ENCODE assay signal across 11 cellular contexts in the genomic region with DNA sequence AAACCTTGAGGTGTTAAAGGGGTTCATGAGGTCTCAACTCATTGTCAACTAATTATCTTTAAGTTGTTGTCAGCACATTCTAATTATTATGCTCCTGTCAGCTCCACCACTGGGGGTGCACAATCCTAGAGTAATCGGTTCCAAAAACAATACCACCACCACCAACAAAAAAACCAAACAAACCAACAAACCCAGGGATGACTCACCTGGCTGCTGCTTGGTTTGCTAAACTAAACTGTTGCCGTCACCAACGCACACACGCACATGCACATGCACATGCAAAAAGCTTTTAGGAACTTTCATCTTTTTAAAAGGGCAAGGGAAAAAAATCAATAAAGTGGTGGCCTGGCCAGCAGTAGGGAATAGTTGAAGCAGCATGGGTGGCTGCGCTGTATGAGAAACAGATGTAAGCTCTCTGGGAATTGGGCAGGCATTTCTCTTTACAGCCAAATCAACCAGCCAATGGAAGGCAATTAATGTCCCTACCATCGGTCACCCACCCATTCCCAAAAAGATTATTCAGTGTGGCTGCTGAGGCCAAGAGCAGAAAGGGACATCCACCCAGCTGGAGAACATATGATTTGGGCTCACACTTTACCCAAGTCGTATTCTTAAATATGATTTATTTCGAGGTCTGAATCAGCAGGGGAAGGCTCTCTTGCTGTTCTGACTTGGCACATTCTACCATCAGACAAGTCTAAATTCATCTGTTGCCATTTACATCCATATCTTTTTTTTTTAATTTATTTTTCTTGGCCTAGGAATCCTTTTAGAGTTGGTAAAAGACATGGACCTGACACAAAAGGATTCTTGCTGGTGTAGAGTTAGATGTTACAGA. TPM values are rescaled to one million over a fixed set of nuclear protein-coding genes. Genes with fewer than 3 reads are reported as not detected.
DNase-seq lines count a peak whose midpoint lies in the region; ATAC-seq and TF ChIP-seq lines count a peak whose summit lies in the region.
"Had no signal": no experiment of that assay in that cellular context is flagged by ENCODE, and none has a peak within 500 bp of the region (broad histone marks: within the 10 kb centered on the region; RNA-seq: fewer than 3 reads in every experiment).

No MANE protein-coding gene starts in this region.

- no peak overlapping the region for H3K4me3 Mint-ChIP-seq in naive thymus-derived CD8-positive, alpha-beta T cell
- no peak overlapping the region for H3K4me3 Mint-ChIP-seq in activated naive CD8-positive, alpha-beta T cell treated with anti-CD3 and anti-CD28 coated beads, Interleukin-2, amount 50 U/mL, for 24 hours

- TF ChIP-seq CTCF in epithelial cell of esophagus (IDR thresholded peaks at IDR 0.05; ENCODE audit: insufficient read depth, low read depth, low read length, missing control alignments) (no peak), gastrocnemius medialis (IDR thresholded peaks at IDR 0.05 in 4 of 5, conservative IDR thresholded peaks at IDR 0.05 in 1 of 5) (no peak)

- H3K27me3 ChIP-seq in gastrocnemius medialis = no peaks in the 10 kb centered on the region

- DNase-seq in GM04503 (ENCODE audit: low read depth) (peak; percentile 52), NCI-H69 (lab: John Stamatoyannopoulos, UW) (peak; percentile 62), epithelial cell of esophagus (ENCODE audit: low read depth) (peak; percentile 77), gastrocnemius medialis (no peak), SKM-1 (lab: John Stamatoyannopoulos, UW; ENCODE audit: unreplicated experiment) (no peak)
- DNase-seq in naive thymus-derived CD8-positive, alpha-beta T cell = no peak
- DNase-seq in activated naive CD8-positive, alpha-beta T cell treated with anti-CD3 and anti-CD28 coated beads, Interleukin-2, amount 50 U/mL, for 24 hours = no peak
- DNase-seq: activated CD4-positive, alpha-beta T cell treated with anti-CD3 and anti-CD28 coated beads for 48 hours; NCI-H2081; posterior cingulate gyrus had no signal

- no peaks in the 10 kb centered on the region for H3K9me3 Mint-ChIP-seq in naive thymus-derived CD8-positive, alpha-beta T cell
- H3K9me3 Mint-ChIP-seq in activated naive CD8-positive, alpha-beta T cell treated with anti-CD3 and anti-CD28 coated beads, Interleukin-2, amount 50 U/mL, for 24 hours = no peaks in the 10 kb centered on the region

- no peaks in the 10 kb centered on the region for H3K9me3 ChIP-seq in gastrocnemius medialis

- H3K4me3 ChIP-seq in epithelial cell of esophagus (ENCODE audit: low read length) = no peak overlapping the region
- H3K4me3 ChIP-seq in gastrocnemius medialis = no peak overlapping the region

- no peak overlapping the region for H3K27ac Mint-ChIP-seq in naive thymus-derived CD8-positive, alpha-beta T cell
- H3K27ac Mint-ChIP-seq in activated naive CD8-positive, alpha-beta T cell treated with anti-CD3 and anti-CD28 coated beads, Interleukin-2, amount 50 U/mL, for 24 hours = no peak overlapping the region

- peaks cover 4 to 36% (median 26%) of the 10 kb centered on the region in 5 donors for H3K27me3 Mint-ChIP-seq in naive thymus-derived CD8-positive, alpha-beta T cell
- peaks cover 20% of the 10 kb centered on the region for H3K27me3 Mint-ChIP-seq in activated naive CD8-positive, alpha-beta T cell treated with anti-CD3 and anti-CD28 coated beads, Interleukin-2, amount 50 U/mL, for 24 hours

- peaks cover 10 to 16% of the 10 kb centered on the region in 2 donors for H3K4me1 ChIP-seq in gastrocnemius medialis

- no peak for ATAC-seq in gastrocnemius medialis
- ATAC-seq in naive thymus-derived CD8-positive, alpha-beta T cell = no peak
- ATAC-seq in activated naive CD8-positive, alpha-beta T cell treated with anti-CD3 and anti-CD28 coated beads, Interleukin-2, amount 50 U/mL, for 24 hours = no peak

- no peak for TF ChIP-seq POLR2A in gastrocnemius medialis (IDR thresholded peaks at IDR 0.05)

- H3K27ac ChIP-seq in gastrocnemius medialis = peak overlapping the region; percentile 2 to 33 (median 26)

- no peaks in the 10 kb centered on the region for H3K36me3 ChIP-seq in gastrocnemius medialis

- H3K4me1 Mint-ChIP-seq in naive thymus-derived CD8-positive, alpha-beta T cell = no peaks in the 10 kb centered on the region
- H3K4me1 Mint-ChIP-seq in activated naive CD8-positive, alpha-beta T cell treated with anti-CD3 and anti-CD28 coated beads, Interleukin-2, amount 50 U/mL, for 24 hours = no peaks in the 10 kb centered on the region

- no peaks in the 10 kb centered on the region for H3K36me3 Mint-ChIP-seq in naive thymus-derived CD8-positive, alpha-beta T cell
- H3K36me3 Mint-ChIP-seq in activated naive CD8-positive, alpha-beta T cell treated with anti-CD3 and anti-CD28 coated beads, Interleukin-2, amount 50 U/mL, for 24 hours (ENCODE audit: low read depth) = no peaks in the 10 kb centered on the region

- intact Hi-C loops in gastrocnemius medialis (cut with DNase I; ENCODE audit: low total_unique reads) = no loop called here

- POLR2A ChIA-PET in naive thymus-derived CD8-positive, alpha-beta T cell (lab: Charles Lee) = interaction anchor here (1.1 kb wide), 1 partner anchor 20 kb away, joined by 3 read pairs; a partner anchor contains a TSS

- in situ Hi-C loops in gastrocnemius medialis (cut with MboI; ENCODE audit: low sequenced_read_pairs in 4 of 4) = no loop called here

RNA-seq across cellular contexts. Expression of a gene that starts 20.0 kb away (rescaled TPM):
- 1 to 10 TPM in 1 of 4 donors, under 1 TPM in 2, not detected in 1; 0.39 to 1.7 (median 1.00) TPM for total RNA-seq in gastrocnemius medialis
- total RNA-seq in naive thymus-derived CD8-positive, alpha-beta T cell = 1 to 10 TPM; 3.5 to 4.1 TPM
- polyA plus RNA-seq in naive thymus-derived CD8-positive, alpha-beta T cell = 1 to 10 TPM; 4.2 to 7.8 (median 6.4) TPM
- total RNA-seq: SK-MEL-5 had no signal

Comparison
In these comparisons a context has a peak if more than half of its experiments do, and no peak if none do; other contexts are left out.
1. DNase-seq: peak in GM04503 (single experiment), NCI-H69 (single experiment) and epithelial cell of esophagus (single experiment); none in gastrocnemius medialis (0 of 2), SKM-1 (single experiment), naive thymus-derived CD8-positive, alpha-beta T cell (0 of 10) and activated naive CD8-positive, alpha-beta T cell treated with anti-CD3 and anti-CD28 coated beads, Interleukin-2, amount 50 U/mL, for 24 hours (single experiment).